ENCODE assay signal across 14 cellular contexts in genomic region chr2:15042824-15043223, GRCh38.
A peak's percentile ranks its signal among the peaks of the same experiment; 100 is the strongest.
DNase-seq lines count a peak whose midpoint lies in the region; ATAC-seq and TF ChIP-seq lines count a peak whose summit lies in the region.
"Had no signal": no experiment of that assay in that cellular context is flagged by ENCODE, and none has a peak within 500 bp of the region (broad histone marks: within the 10 kb centered on the region; RNA-seq: fewer than 3 reads in every experiment).

No MANE protein-coding gene starts in this region.

- peaks cover 7% of the 10 kb centered on the region for H3K4me1 ChIP-seq in smooth muscle cell (ENCODE audit: low read depth)

- no peaks in the 10 kb centered on the region for H4K20me1 ChIP-seq in smooth muscle cell (ENCODE audit: low read depth)

- no peaks in the 10 kb centered on the region for H3K27me3 ChIP-seq in smooth muscle cell (ENCODE audit: low read depth)

- peak overlapping the region; percentile 22 for H3K27ac ChIP-seq in smooth muscle cell (ENCODE audit: low read depth)

- no peak for ATAC-seq in HG03280 (IDR thresholded peaks at IDR 0.05; ENCODE audit: unreplicated experiment)
- ATAC-seq: activated CD8-positive, alpha-beta T cell treated with anti-CD3 and anti-CD28 coated beads for 36 hours; natural killer cell treated with Interleukin-12 subunit alpha and Interleukin-12 subunit beta and Interleukin-15 and Interleukin-18, amount 100 ng/mL, for 72 hours; stimulated activated effector memory CD8-positive, alpha-beta T cell treated with anti-CD3 and anti-CD28 coated beads, Interleukin-12 subunit alpha, Interleukin-12 subunit beta, amount 100 ng/mL, for 72 hours had no signal

- peak overlapping the region; percentile 59 for H3K4me2 ChIP-seq in smooth muscle cell

- H3K4me3 ChIP-seq in smooth muscle cell, result no peak overlapping the region

- no peak overlapping the region for H2AFZ ChIP-seq in smooth muscle cell (ENCODE audit: low read depth)

- H3K9me3 ChIP-seq in smooth muscle cell (replicated peaks; ENCODE audit: low read depth), result no peaks in the 10 kb centered on the region

- no peak for TF ChIP-seq CTCF in smooth muscle cell (IDR thresholded peaks at IDR 0.05; ENCODE audit: borderline replicate concordance, insufficient read depth, poor library complexity, severe bottlenecking)

- H3F3A ChIP-seq in smooth muscle cell (ENCODE audit: low read depth), result no peaks in the 10 kb centered on the region

- peak; percentile 74 for DNase-seq in HS-5 (ENCODE audit: low read depth)
- DNase-seq in RPMI7951 (ENCODE audit: low read depth), result peak; percentile 8
- peak; percentile 44 for DNase-seq in fibroblast of peridontal ligament (ENCODE audit: extremely low read depth)
- no peak for DNase-seq in smooth muscle cell (lab: John Stamatoyannopoulos, UW; ENCODE audit: unreplicated experiment)
- DNase-seq in Ammon's horn (ENCODE audit: low spot score), result no peak
- DNase-seq in activated CD8-positive, alpha-beta memory T cell treated with anti-CD3 and anti-CD28 coated beads for 24 hours, result no peak
- DNase-seq: activated CD8-positive, alpha-beta T cell treated with anti-CD3 and anti-CD28 coated beads for 36 hours; activated naive CD4-positive, alpha-beta T cell treated with anti-CD3 and anti-CD28 coated beads, Interleukin-2, amount 50 U/mL, for 16 hours; effector CD4-positive, alpha-beta T cell; NCI-H1105 treated with DMSO at 0.1 percent for 48 hours; NK-92 treated with Interleukin-12 subunit alpha and Interleukin-12 subunit beta, amount 100 ng/mL, for 24 hours had no signal

- H3K9ac ChIP-seq in smooth muscle cell (ENCODE audit: low read depth), result no peak overlapping the region

- no peaks in the 10 kb centered on the region for H3K79me2 ChIP-seq in smooth muscle cell (ENCODE audit: low read depth)

- H3K36me3 ChIP-seq in smooth muscle cell (ENCODE audit: low read depth), result no peaks in the 10 kb centered on the region

- 21% methylated on average over 6 of the region's 6 CpGs for WGBS in smooth muscle cell (ENCODE audit: low lambda C conversion rate)

Comparison
In these comparisons a context has a peak if more than half of its experiments do, and no peak if none do; other contexts are left out.
1. DNase-seq: peak in HS-5 (single experiment), RPMI7951 (single experiment) and fibroblast of peridontal ligament (single experiment); none in smooth muscle cell (single experiment), Ammon's horn (single experiment) and activated CD8-positive, alpha-beta memory T cell treated with anti-CD3 and anti-CD28 coated beads for 24 hours (single experiment).